ENCODE assay signal across 8 cellular contexts in genomic region chr11:31809857-31810778, GRCh38. TPM values are rescaled to one million over a fixed set of nuclear protein-coding genes. Genes with fewer than 3 reads are reported as not detected.
A peak's percentile ranks its signal among the peaks of the same experiment; 100 is the strongest.
DNase-seq lines count a peak whose midpoint lies in the region; ATAC-seq and TF ChIP-seq lines count a peak whose summit lies in the region.

No MANE protein-coding gene starts in this region.

- CTCF ChIA-PET in WTC11 (lab: Charles Lee), result interaction anchor here (1.0 to 1.6 kb wide), 5 partner anchors 11 to 197 kb away, joined by 3 to 15 read pairs (median 6); no protein-coding TSS in a partner anchor

- no peak for TF ChIP-seq CTCF in WTC11 (IDR thresholded peaks at IDR 0.05)
- TF ChIP-seq CTCF in gastroesophageal sphincter (IDR thresholded peaks at IDR 0.05), result no peak

- no peak for TF ChIP-seq EP300 in gastroesophageal sphincter (IDR thresholded peaks at IDR 0.05)

- 10% methylated on average over 6 of the region's 91 CpGs; no CpG with 5 or more reads in 1 of the 2 donors for WGBS in gastroesophageal sphincter (ENCODE audit: low coverage in 1 of 2), 2 donors

- H3K4me1 Mint-ChIP-seq in CD4-positive, CD25-positive, alpha-beta regulatory T cell, result peaks cover 19 to 67% (median 31%) of the 10 kb centered on the region in 4 donors
- peaks cover 68% of the 10 kb centered on the region for H3K4me1 Mint-ChIP-seq in WTC11

- no peak overlapping the region for H3K27ac Mint-ChIP-seq in CD4-positive, CD25-positive, alpha-beta regulatory T cell
- H3K27ac Mint-ChIP-seq in WTC11, result no peak overlapping the region

- peaks cover 0 to 12% (median 3%) of the 10 kb centered on the region in 7 donors for H3K9me3 Mint-ChIP-seq in CD4-positive, CD25-positive, alpha-beta regulatory T cell
- H3K9me3 Mint-ChIP-seq in WTC11, result no peaks in the 10 kb centered on the region

- POLR2A ChIA-PET in WTC11 (lab: Charles Lee), result interaction anchor here (0.5 kb wide), 1 partner anchor 280 kb away, joined by 3 read pairs; no protein-coding TSS in a partner anchor

- intact Hi-C loops in posterior vena cava (cut with DNase I), result no loop called here

- no peaks in the 10 kb centered on the region for H3K36me3 Mint-ChIP-seq in CD4-positive, CD25-positive, alpha-beta regulatory T cell
- no peaks in the 10 kb centered on the region for H3K36me3 Mint-ChIP-seq in WTC11

- H3K36me3 ChIP-seq in CD4-positive, CD25-positive, alpha-beta regulatory T cell (ENCODE audit: control insufficient read depth, insufficient read depth, low read length), result no peaks in the 10 kb centered on the region
- H3K36me3 ChIP-seq in gastroesophageal sphincter, result no peaks in the 10 kb centered on the region

- ATAC-seq in CD4-positive, CD25-positive, alpha-beta regulatory T cell (ENCODE audit: low read depth in 2 of 2), result no peak
- ATAC-seq in WTC11 (peak; percentile 2), gastroesophageal sphincter (peak; percentile 19), GM21717 (IDR thresholded peaks at IDR 0.05; ENCODE audit: unreplicated experiment) (no peak)

- H3K4me3 Mint-ChIP-seq in CD4-positive, CD25-positive, alpha-beta regulatory T cell, result peak overlapping the region; percentile 81 to 91 (median 88)
- H3K4me3 Mint-ChIP-seq in WTC11, result peak overlapping the region; percentile 69

- peaks cover 52% of the 10 kb centered on the region for H3K27me3 ChIP-seq in CD4-positive, CD25-positive, alpha-beta regulatory T cell (ENCODE audit: control insufficient read depth, insufficient read depth, low read length)
- H3K27me3 ChIP-seq in gastroesophageal sphincter, result peaks cover 100% of the 10 kb centered on the region

- TF ChIP-seq POLR2A in gastroesophageal sphincter (IDR thresholded peaks at IDR 0.05), result no peak

- H3K27ac ChIP-seq in CD4-positive, CD25-positive, alpha-beta regulatory T cell (ENCODE audit: insufficient read depth, low read length, poor library complexity, severe bottlenecking), result no peak overlapping the region
- no peak overlapping the region for H3K27ac ChIP-seq in gastroesophageal sphincter

- H3K27me3 Mint-ChIP-seq in CD4-positive, CD25-positive, alpha-beta regulatory T cell, result peaks cover 83% of the 10 kb centered on the region
- peaks cover 100% of the 10 kb centered on the region for H3K27me3 Mint-ChIP-seq in WTC11 (ENCODE audit: low read depth)

- peaks cover 64% of the 10 kb centered on the region for H3K4me1 ChIP-seq in CD4-positive, CD25-positive, alpha-beta regulatory T cell (ENCODE audit: control insufficient read depth, insufficient read depth, low read length, poor library complexity, severe bottlenecking)
- H3K4me1 ChIP-seq in gastroesophageal sphincter, result peaks cover 0 to 76% (median 57%) of the 10 kb centered on the region in 3 donors

- H3K4me3 ChIP-seq in CD4-positive, CD25-positive, alpha-beta regulatory T cell (ENCODE audit: low read depth, low read length), result peak overlapping the region; percentile 52
- peak overlapping the region; percentile 8 to 52 for H3K4me3 ChIP-seq in gastroesophageal sphincter

- no peaks in the 10 kb centered on the region for H3K9me3 ChIP-seq in CD4-positive, CD25-positive, alpha-beta regulatory T cell (ENCODE audit: control insufficient read depth in 2 of 2, low read length in 2 of 2)
- H3K9me3 ChIP-seq in gastroesophageal sphincter, result no peaks in the 10 kb centered on the region

- DNase-seq in CD4-positive, CD25-positive, alpha-beta regulatory T cell, result no peak
- peak; percentile 5 for DNase-seq in HS-27A (ENCODE audit: low read depth)
- peak; percentile 61 for DNase-seq in WTC11 (ENCODE audit: low spot score)
- DNase-seq in posterior vena cava (ENCODE audit: low spot score), result peak; percentile 84
- no peak for DNase-seq in NOMO-1 treated with dmso at 0.1 percent for 144 hours (lab: John Stamatoyannopoulos, UW; ENCODE audit: unreplicated experiment)
- DNase-seq in superior temporal gyrus (ENCODE audit: extremely low spot score), result no peak

TF ChIP-seq in WTC11, 78 proteins besides CTCF, POLR2A, EP300 and RAD21:
- TF ChIP-seq NFATC4 (CRISPR knock-in tag; IDR thresholded peaks at IDR 0.05) (no peak), ZNF512 (CRISPR knock-in tag; IDR thresholded peaks at IDR 0.05; ENCODE audit: borderline replicate concordance) (0 out of 2 replicates have a peak, but pooled peaks have one; percentile 30), TP53 (CRISPR knock-in tag; IDR thresholded peaks at IDR 0.05) (no peak), STAT6 (CRISPR knock-in tag; conservative IDR thresholded peaks at IDR 0.05; ENCODE audit: low read depth) (no peak), AR (CRISPR knock-in tag; IDR thresholded peaks at IDR 0.05) (no peak), ZNF263 (CRISPR knock-in tag; IDR thresholded peaks at IDR 0.05; ENCODE audit: low read depth) (peak; percentile 18; the same call in 1 of the 2 replicates), ZNF671 (CRISPR knock-in tag; IDR thresholded peaks at IDR 0.05) (no peak), ZNF317 (CRISPR knock-in tag; IDR thresholded peaks at IDR 0.05; ENCODE audit: borderline replicate concordance, low read depth) (no peak), NR3C1 (CRISPR knock-in tag; conservative IDR thresholded peaks at IDR 0.05; ENCODE audit: low read depth) (no peak), MLX (CRISPR knock-in tag; IDR thresholded peaks at IDR 0.05) (no peak), RELA (CRISPR knock-in tag; IDR thresholded peaks at IDR 0.05; ENCODE audit: borderline replicate concordance) (no peak), IRF2 (CRISPR knock-in tag; IDR thresholded peaks at IDR 0.05; ENCODE audit: borderline replicate concordance, low read depth) (no peak), OVOL2 (CRISPR knock-in tag; IDR thresholded peaks at IDR 0.05; ENCODE audit: borderline replicate concordance) (no peak)

RNA-seq across cellular contexts. Expression of gene PAX6, which starts 1.0 kb away (rescaled TPM):
- total RNA-seq in CD4-positive, CD25-positive, alpha-beta regulatory T cell, result not detected
- polyA plus RNA-seq in CD4-positive, CD25-positive, alpha-beta regulatory T cell, result not detected
- total RNA-seq in WTC11 (2021) (0.18 to 3.3 TPM (median 0.30 TPM) in 3 replicates), gastroesophageal sphincter (1 to 10 TPM in 1 of 4 donors, under 1 TPM in 3; 0.08 to 1.1 (median 0.55) TPM), posterior vena cava (not detected)

Comparison
In these comparisons a context has a peak if more than half of its experiments do, and no peak if none do; other contexts are left out.
1. ATAC-seq: peak in WTC11 (single experiment) and gastroesophageal sphincter (single experiment); none in CD4-positive, CD25-positive, alpha-beta regulatory T cell (0 of 2) and GM21717 (single experiment).
2. DNase-seq: peak in HS-27A (single experiment), WTC11 (single experiment) and posterior vena cava (single experiment); none in CD4-positive, CD25-positive, alpha-beta regulatory T cell (0 of 3), NOMO-1 treated with dmso at 0.1 percent for 144 hours (single experiment) and superior temporal gyrus (single experiment).